In genomic region chr11:38176812-38177322, GRCh38 we compare ENCODE assay signal across 29 cellular contexts.
"Had no signal": no experiment of that assay in that cellular context is flagged by ENCODE, and none has a peak within 500 bp of the region (broad histone marks: within the 10 kb centered on the region; RNA-seq: fewer than 3 reads in every experiment).

No MANE protein-coding gene starts in this region.

- H3K4me1 ChIP-seq: neural progenitor cell, parathyroid adenoma, psoas muscle, right lobe of liver, sigmoid colon, suprapubic skin, testis, tibial artery, transverse colon, vagina had no signal

- H3K4me3 Mint-ChIP-seq: naive thymus-derived CD4-positive, alpha-beta T cell; natural killer cell; nephron; neural progenitor cell; stimulated activated effector memory CD8-positive, alpha-beta T cell treated with anti-CD3 and anti-CD28 coated beads, Interleukin-12 subunit alpha, Interleukin-12 subunit beta, amount 100 ng/mL, for 72 hours; stimulated activated naive B cell treated with anti-CD40 and anti-IgM and Interleukin-4, amounts not matched to agents 10 μg/mL and 1 μg/mL and 100 μg/mL, for 72 hours; stimulated activated naive CD8-positive, alpha-beta T cell treated with anti-CD3 and anti-CD28 coated beads, Interleukin-15, Interleukin-2, amounts not matched to agents 100 ng/mL and 50 ng/mL, for 24 hours; type B pancreatic cell had no signal

- H3K4me1 Mint-ChIP-seq: naive thymus-derived CD4-positive, alpha-beta T cell; natural killer cell; stimulated activated effector memory CD8-positive, alpha-beta T cell treated with anti-CD3 and anti-CD28 coated beads, Interleukin-12 subunit alpha, Interleukin-12 subunit beta, amount 100 ng/mL, for 72 hours; stimulated activated naive B cell treated with anti-CD40 and anti-IgM and Interleukin-4, amounts not matched to agents 10 μg/mL and 1 μg/mL and 100 μg/mL, for 72 hours had no signal

- H3K9me3 Mint-ChIP-seq: natural killer cell; nephron; neural progenitor cell; stimulated activated naive B cell treated with anti-CD40 and anti-IgM and Interleukin-4, amounts not matched to agents 10 μg/mL and 1 μg/mL and 100 μg/mL, for 72 hours; type B pancreatic cell had no signal

- H3K4me3 ChIP-seq: neural progenitor cell, ovary, psoas muscle, right lobe of liver, sigmoid colon, suprapubic skin, testis, tibial artery, transverse colon, vagina had no signal

- H3K36me3 ChIP-seq: neural progenitor cell, neutrophil, ovary, right lobe of liver, sigmoid colon, suprapubic skin, tibial artery, transverse colon, vagina had no signal

- ATAC-seq: naive thymus-derived CD4-positive, alpha-beta T cell; natural killer cell; psoas muscle; right cardiac atrium; right lobe of liver; stimulated activated effector memory CD8-positive, alpha-beta T cell treated with anti-CD3 and anti-CD28 coated beads, Interleukin-12 subunit alpha, Interleukin-12 subunit beta, amount 100 ng/mL, for 72 hours; stimulated activated naive B cell treated with anti-CD40 and anti-IgM and Interleukin-4, amounts not matched to agents 10 μg/mL and 1 μg/mL and 100 μg/mL, for 72 hours had no signal

- H3K27me3 ChIP-seq: neural progenitor cell, neutrophil, ovary, right lobe of liver, sigmoid colon, suprapubic skin, testis, tibial artery, transverse colon, vagina had no signal

- H3K27ac Mint-ChIP-seq: naive thymus-derived CD4-positive, alpha-beta T cell; natural killer cell; nephron; neural progenitor cell; progenitor cell of endocrine pancreas; stimulated activated effector memory CD8-positive, alpha-beta T cell treated with anti-CD3 and anti-CD28 coated beads, Interleukin-12 subunit alpha, Interleukin-12 subunit beta, amount 100 ng/mL, for 72 hours; stimulated activated naive B cell treated with anti-CD40 and anti-IgM and Interleukin-4, amounts not matched to agents 10 μg/mL and 1 μg/mL and 100 μg/mL, for 72 hours; stimulated activated naive CD8-positive, alpha-beta T cell treated with anti-CD3 and anti-CD28 coated beads, Interleukin-15, Interleukin-2, amounts not matched to agents 100 ng/mL and 50 ng/mL, for 24 hours; type B pancreatic cell had no signal

- DNase-seq: naive thymus-derived CD4-positive, alpha-beta T cell; natural killer cell; nucleus accumbens; ovary; psoas muscle; right cardiac atrium; sigmoid colon; small intestine; stimulated activated CD4-positive, alpha-beta T cell treated with anti-CD3 and anti-CD28 coated beads, Interleukin-15, amount 100 ng/mL, for 24 hours; stimulated activated CD4-positive, alpha-beta T cell treated with anti-CD3 and anti-CD28 coated beads, Interleukin-2, amount 100 ng/mL, for 24 hours; stimulated activated CD4-positive, alpha-beta T cell treated with anti-CD3 and anti-CD28 coated beads, Interleukin-2, amount 100 ng/mL, for 48 hours; stimulated activated CD4-positive, alpha-beta T cell treated with anti-CD3 and anti-CD28 coated beads, Interleukin-4, amount 100 ng/mL, for 24 hours; stimulated activated naive B cell treated with anti-CD40 and anti-IgM and Interleukin-4, amounts not matched to agents 10 μg/mL and 1 μg/mL and 100 μg/mL, for 72 hours; stimulated activated naive CD4-positive, alpha-beta T cell treated with Interleukin-2 at 50 U/mL for 16 hours; substantia nigra; testis; tibial artery; transverse colon had no signal

- H3K27me3 Mint-ChIP-seq: naive thymus-derived CD4-positive, alpha-beta T cell; progenitor cell of endocrine pancreas; stimulated activated naive B cell treated with anti-CD40 and anti-IgM and Interleukin-4, amounts not matched to agents 10 μg/mL and 1 μg/mL and 100 μg/mL, for 72 hours; stimulated activated naive CD8-positive, alpha-beta T cell treated with anti-CD3 and anti-CD28 coated beads, Interleukin-15, Interleukin-2, amounts not matched to agents 100 ng/mL and 50 ng/mL, for 24 hours; type B pancreatic cell had no signal

- H3K9me3 ChIP-seq: neutrophil, ovary, psoas muscle, right lobe of liver, sigmoid colon, suprapubic skin, testis, tibial artery, transverse colon, vagina had no signal

- H3K36me3 Mint-ChIP-seq: naive thymus-derived CD4-positive, alpha-beta T cell; natural killer cell; neural progenitor cell; stimulated activated effector memory CD8-positive, alpha-beta T cell treated with anti-CD3 and anti-CD28 coated beads, Interleukin-12 subunit alpha, Interleukin-12 subunit beta, amount 100 ng/mL, for 72 hours; stimulated activated naive B cell treated with anti-CD40 and anti-IgM and Interleukin-4, amounts not matched to agents 10 μg/mL and 1 μg/mL and 100 μg/mL, for 72 hours; type B pancreatic cell had no signal

- H3K27ac ChIP-seq: neural progenitor cell, neutrophil, ovary, parathyroid adenoma, psoas muscle, right lobe of liver, sigmoid colon, suprapubic skin, testis, tibial artery, transverse colon, vagina had no signal
